14 cellular contexts compared by ENCODE assay signal in genomic region chr19:15108845-15109767, GRCh38. TPM values are rescaled to one million over a fixed set of nuclear protein-coding genes. Genes with fewer than 3 reads are reported as not detected.
DNase-seq lines count a peak whose midpoint lies in the region; ATAC-seq, FAIRE-seq and TF ChIP-seq lines count a peak whose summit lies in the region.
"Had no signal": no experiment of that assay in that cellular context is flagged by ENCODE, and none has a peak within 500 bp of the region (broad histone marks: within the 10 kb centered on the region; RNA-seq: fewer than 3 reads in every experiment).

No MANE protein-coding gene starts in this region.

- no peaks in the 10 kb centered on the region for H3K27me3 Mint-ChIP-seq in Caco-2 (ENCODE audit: insufficient read depth, unreplicated experiment)

- no peak for DNase-seq in BJ (ENCODE audit: low read depth)
- no peak for DNase-seq in RWPE2 (ENCODE audit: low spot score)
- no peak for DNase-seq in fibroblast of pulmonary artery (ENCODE audit: low read depth)
- DNase-seq in sigmoid colon = no peak
- no peak for DNase-seq in Caco-2
- DNase-seq in NCI-H2081 treated with DMSO at 0.1 percent for 48 hours (lab: John Stamatoyannopoulos, UW) = no peak
- no peak for DNase-seq in GM12891 (ENCODE audit: insufficient read length, low spot score)
- DNase-seq: activated CD8-positive, alpha-beta memory T cell treated with anti-CD3 and anti-CD28 coated beads, Interleukin-2, amount 50 U/mL, for 4 hours; adrenal gland; C1 segment of cervical spinal cord; effector CD4-positive, alpha-beta T cell; spleen had no signal

- H3K27ac Mint-ChIP-seq in Caco-2 (ENCODE audit: unreplicated experiment) = no peak overlapping the region

- H3K9me3 ChIP-seq in RWPE2 (ENCODE audit: severe bottlenecking) = peaks cover 3% of the 10 kb centered on the region
- peaks cover 0 to 4% (median 3%) of the 10 kb centered on the region in 4 donors for H3K9me3 ChIP-seq in sigmoid colon
- H3K9me3 ChIP-seq in Caco-2 = peaks cover 3% of the 10 kb centered on the region
- H3K9me3 ChIP-seq: adrenal gland had no signal

- H3K36me3 ChIP-seq in BJ (ENCODE audit: control insufficient read depth, insufficient read depth, low read length) (peaks cover 42% of the 10 kb centered on the region), RWPE2 (ENCODE audit: low read depth) (peaks cover 37% of the 10 kb centered on the region), sigmoid colon (peaks cover 22 to 52% (median 41%) of the 10 kb centered on the region in 4 donors), Caco-2 (ENCODE audit: control insufficient read depth, insufficient read depth, low read length) (no peaks in the 10 kb centered on the region)

- CTCF ChIA-PET in BJ (lab: Yijun Ruan, JAX) = no interaction called here
- CTCF ChIA-PET in Caco-2 (lab: Charles Lee) = no interaction called here

- H3K36me3 Mint-ChIP-seq in Caco-2 (ENCODE audit: insufficient read depth, unreplicated experiment) = peaks cover 21% of the 10 kb centered on the region

- ATAC-seq in RWPE2 (ENCODE audit: low read depth) = no peak
- no peak for ATAC-seq in HG03039 (IDR thresholded peaks at IDR 0.05; ENCODE audit: unreplicated experiment)

- H3K4me3 ChIP-seq in BJ (ENCODE audit: low read depth, low read length) = peak overlapping the region; percentile 96; the same call in 1 of the 2 replicates
- no peak overlapping the region for H3K4me3 ChIP-seq in RWPE2 (ENCODE audit: severe bottlenecking)
- peak overlapping the region; percentile 81 for H3K4me3 ChIP-seq in fibroblast of pulmonary artery (replicated peaks; ENCODE audit: low read depth, low read length)
- H3K4me3 ChIP-seq in sigmoid colon = peak overlapping the region in 1 of 4 donors; percentile 99
- H3K4me3 ChIP-seq in Caco-2 (ENCODE audit: low read depth, low read length) = no peak overlapping the region

- peak overlapping the region; percentile 78 for H3K27ac ChIP-seq in RWPE2 (ENCODE audit: poor library complexity, severe bottlenecking)
- H3K27ac ChIP-seq in sigmoid colon = peak overlapping the region; percentile 93 to 99 (median 96)

- 63 to 87% methylated on average over 21 of the region's 21 CpGs for WGBS in sigmoid colon, 2 donors

- POLR2A ChIA-PET in BJ (lab: Charles Lee) (no interaction called here), Caco-2 (lab: Charles Lee) (no interaction called here)

- H3K9me3 Mint-ChIP-seq in Caco-2 (ENCODE audit: unreplicated experiment) = peaks cover 8% of the 10 kb centered on the region

- no peak for TF ChIP-seq POLR2A in sigmoid colon (IDR thresholded peaks at IDR 0.05)
- TF ChIP-seq POLR2A in GM12891 (IDR thresholded peaks at IDR 0.05; ENCODE audit: low read depth, low read length) = no peak

- intact Hi-C loops in sigmoid colon (cut with DNase I) (loop anchor here (5.0 kb wide), 3 partner anchors 43 to 343 kb away; no protein-coding TSS in a partner anchor), Caco-2 (cut with micrococcal nuclease; ENCODE audit: unreplicated experiment) (no loop called here)

- H3K27me3 ChIP-seq in BJ (ENCODE audit: control insufficient read depth, insufficient read depth, low read length) (no peaks in the 10 kb centered on the region), RWPE2 (ENCODE audit: insufficient read depth, poor library complexity, severe bottlenecking) (no peaks in the 10 kb centered on the region), sigmoid colon (no peaks in the 10 kb centered on the region), Caco-2 (replicated peaks; ENCODE audit: control insufficient read depth, insufficient read depth, low read length) (no peaks in the 10 kb centered on the region)
- H3K27me3 ChIP-seq: adrenal gland had no signal

- no peak for TF ChIP-seq EP300 in sigmoid colon (IDR thresholded peaks at IDR 0.05)

- BruUV-seq in Caco-2 (replicated peaks; lab: Mats Ljungman, UMichigan) = no TSS peak

- peaks cover 9% of the 10 kb centered on the region for H3K4me1 Mint-ChIP-seq in Caco-2 (ENCODE audit: low read depth, unreplicated experiment)

- H3K4me1 ChIP-seq in RWPE2 (ENCODE audit: insufficient read depth, poor library complexity, severe bottlenecking) (no peaks in the 10 kb centered on the region), sigmoid colon (peaks cover 0 to 24% (median 19%) of the 10 kb centered on the region in 4 donors), Caco-2 (0 out of 2 replicates have a peak, but pooled peaks cover 8% of the 10 kb centered on the region)

- FAIRE-seq in GM12891 (lab: Jason Lieb, UNC) = no peak

- no peak for TF ChIP-seq CTCF in BJ (IDR thresholded peaks at IDR 0.05; ENCODE audit: insufficient read depth, low read depth, low read length)
- TF ChIP-seq CTCF in RWPE2 (IDR thresholded peaks at IDR 0.05; ENCODE audit: poor library complexity, severe bottlenecking) = no peak
- no peak for TF ChIP-seq CTCF in fibroblast of pulmonary artery (IDR thresholded peaks at IDR 0.05; ENCODE audit: low read length, missing control alignments)
- TF ChIP-seq CTCF in sigmoid colon (IDR thresholded peaks at IDR 0.05) = no peak
- no peak for TF ChIP-seq CTCF in Caco-2 (IDR thresholded peaks at IDR 0.05; ENCODE audit: insufficient read depth in 1 of 2, low read depth in 1 of 2, low read length in 1 of 2, severe bottlenecking in 1 of 2, unreplicated experiment in 1 of 2)

- no peak overlapping the region for H3K4me3 Mint-ChIP-seq in Caco-2 (ENCODE audit: unreplicated experiment)

TF ChIP-seq in GM12891, 5 proteins besides CTCF, POLR2A, EP300 and RAD21:
- TF ChIP-seq POLR2AphosphoS5 (IDR thresholded peaks at IDR 0.05; ENCODE audit: low read depth, low read length) (no peak), PAX5 (IDR thresholded peaks at IDR 0.05; ENCODE audit: insufficient read depth, low read length, severe bottlenecking) (no peak), TAF1 (IDR thresholded peaks at IDR 0.05; ENCODE audit: low read depth, low read length) (no peak), POU2F2 (IDR thresholded peaks at IDR 0.05; ENCODE audit: low read depth, low read length) (no peak), SPI1 (IDR thresholded peaks at IDR 0.05; ENCODE audit: low read depth, low read length) (no peak)

RNA-seq across cellular contexts. Expression of gene SYDE1, which starts 1.9 kb away (rescaled TPM):
- 45.4 and 73.5 TPM in 2 replicates for polyA plus RNA-seq in BJ (2011; rRNA removed)
- 34.6 and 45.4 TPM in 2 replicates for polyA minus RNA-seq in BJ (2011; rRNA and poly(A)+ RNA removed)
- total RNA-seq in sigmoid colon = 10 to 100 TPM; 29.6 to 39.9 (median 35.8) TPM
- polyA plus RNA-seq in sigmoid colon = 1 to 10 TPM; 1.2 to 5.6 (median 4.8) TPM
- 4.0 and 4.4 TPM in 2 replicates for total RNA-seq in Caco-2 (2022)
- polyA plus RNA-seq in GM12891 (2012; ENCODE audit: low read depth, missing spikeins) = not detected
- total RNA-seq: mononuclear cell had no signal

RNA-seq across cellular contexts. Expression of gene OR1I1, which starts 27.1 kb away (rescaled TPM):
- not detected in 2 replicates for polyA plus RNA-seq in BJ (2011; rRNA removed)
- not detected in 2 replicates for polyA minus RNA-seq in BJ (2011; rRNA and poly(A)+ RNA removed)
- not detected for total RNA-seq in sigmoid colon
- not detected for polyA plus RNA-seq in sigmoid colon
- total RNA-seq in Caco-2 (2022) = not detected in 2 replicates
- not detected for polyA plus RNA-seq in GM12891 (2012; ENCODE audit: low read depth, missing spikeins)
- total RNA-seq: adrenal gland, mononuclear cell, spleen had no signal
- polyA plus RNA-seq: adrenal gland had no signal

RNA-seq across cellular contexts. Expression of gene CASP14, which starts 59.8 kb away (rescaled TPM):
- not detected in 2 replicates for polyA plus RNA-seq in BJ (2011; rRNA removed)
- polyA minus RNA-seq in BJ (2011; rRNA and poly(A)+ RNA removed) = not detected in 2 replicates
- total RNA-seq in sigmoid colon = not detected
- polyA plus RNA-seq in sigmoid colon = not detected
- total RNA-seq in Caco-2 (2022) = not detected in 2 replicates
- polyA plus RNA-seq in GM12891 (2012; ENCODE audit: low read depth, missing spikeins) = 0.60 TPM
- total RNA-seq: adrenal gland, mononuclear cell, spleen had no signal
- polyA plus RNA-seq: adrenal gland, spleen had no signal

Comparison
In these comparisons a context has a peak if more than half of its experiments do, and no peak if none do; other contexts are left out.
1. H3K4me3 ChIP-seq: peak in BJ (single experiment) and fibroblast of pulmonary artery (single experiment); none in RWPE2 (single experiment) and Caco-2 (single experiment).